ENCODE assay signal across 8 cellular contexts in genomic region chr10:110008518-110009339, GRCh38. TPM values are rescaled to one million over a fixed set of nuclear protein-coding genes. Genes with fewer than 3 reads are reported as not detected.
DNase-seq lines count a peak whose midpoint lies in the region; ATAC-seq and TF ChIP-seq lines count a peak whose summit lies in the region.

No MANE protein-coding gene starts in this region.

- no peak for DNase-seq in AG10803 (ENCODE audit: low read depth)
- no peak for DNase-seq in LNCaP clone FGC (ENCODE audit: low read depth)
- DNase-seq in activated CD4-positive, alpha-beta T cell treated with anti-CD3 and anti-CD28 coated beads for 36 hours: peak; percentile 64
- peak in 1 of 10 donors; percentile 44 for DNase-seq in dorsolateral prefrontal cortex
- DNase-seq in mesothelial cell of epicardium (ENCODE audit: low spot score in 2 of 2, unreplicated experiment in 2 of 2): no peak
- no peak for DNase-seq in medulla oblongata (ENCODE audit: extremely low spot score)

- intact Hi-C loops in activated CD4-positive, alpha-beta T cell treated with anti-CD3 and anti-CD28 coated beads for 36 hours (cut with DNase I, micrococcal nuclease): loop anchor here (1.0 to 5.0 kb wide), 10 partner anchors 85 to 911 kb away; partner anchors contain the start of genes BBIP1 (in 1 of the 2), DUSP5 (in 1 of the 2), SHOC2 (in 1 of the 2) and SMC3 (in 1 of the 2)
- intact Hi-C loops in dorsolateral prefrontal cortex (cut with DNase I): loop anchor here (1.0 to 10.0 kb wide), 6 partner anchors 69 to 216 kb away; partner anchors contain the start of gene MXI1 (in 1 of the 2)

- H3K27me3 Mint-ChIP-seq in activated CD4-positive, alpha-beta T cell treated with anti-CD3 and anti-CD28 coated beads for 36 hours: no peaks in the 10 kb centered on the region
- no peaks in the 10 kb centered on the region for H3K27me3 Mint-ChIP-seq in mesothelial cell of epicardium (ENCODE audit: low read depth)

- H3K4me3 ChIP-seq in AG10803 (ENCODE audit: low read length) (peak overlapping the region; percentile 86), LNCaP clone FGC (ENCODE audit: low read depth, low read length) (peak overlapping the region; percentile 63), dorsolateral prefrontal cortex (peak overlapping the region; percentile 73 to 99 (median 94)), stomach smooth muscle (ENCODE audit: low read length in 2 of 2) (peak overlapping the region; percentile 78 to 86)

- POLR2A ChIA-PET in activated CD4-positive, alpha-beta T cell treated with anti-CD3 and anti-CD28 coated beads for 36 hours (lab: Charles Lee): interaction anchor here (0.6 kb wide), 1 partner anchor 44 kb away, joined by 6 read pairs; no protein-coding TSS in a partner anchor

- CTCF ChIA-PET in activated CD4-positive, alpha-beta T cell treated with anti-CD3 and anti-CD28 coated beads for 36 hours (lab: Charles Lee): interaction anchor here (0.9 to 2.3 kb wide), 7 partner anchors 9 to 68 kb away, joined by 3 to 13 read pairs (median 3); no protein-coding TSS in a partner anchor

- H3K27me3 ChIP-seq in dorsolateral prefrontal cortex (no peaks in the 10 kb centered on the region), stomach smooth muscle (ENCODE audit: control insufficient read depth in 1 of 2, insufficient read depth in 2 of 2, low read length in 2 of 2) (no peaks in the 10 kb centered on the region)

- peaks cover 54% of the 10 kb centered on the region for H3K4me1 Mint-ChIP-seq in activated CD4-positive, alpha-beta T cell treated with anti-CD3 and anti-CD28 coated beads for 36 hours
- peaks cover 51% of the 10 kb centered on the region for H3K4me1 Mint-ChIP-seq in mesothelial cell of epicardium

- peaks cover 19% of the 10 kb centered on the region for H3K4me1 ChIP-seq in stomach smooth muscle (ENCODE audit: control insufficient read depth, insufficient read depth, low read length)

- H3K9me3 ChIP-seq in stomach smooth muscle (ENCODE audit: control insufficient read depth in 2 of 2, low read length in 2 of 2): no peaks in the 10 kb centered on the region

- H3K36me3 ChIP-seq in stomach smooth muscle (ENCODE audit: control insufficient read depth in 2 of 2, insufficient read depth in 2 of 2, low read length in 2 of 2): no peaks in the 10 kb centered on the region

- H3K9ac ChIP-seq in stomach smooth muscle (ENCODE audit: low read length in 2 of 2): peak overlapping the region; percentile 68 to 69

- no peaks in the 10 kb centered on the region for H3K9me3 Mint-ChIP-seq in activated CD4-positive, alpha-beta T cell treated with anti-CD3 and anti-CD28 coated beads for 36 hours (ENCODE audit: low read depth)
- H3K9me3 Mint-ChIP-seq in mesothelial cell of epicardium: no peaks in the 10 kb centered on the region

- peak overlapping the region; percentile 94 for H3K27ac Mint-ChIP-seq in activated CD4-positive, alpha-beta T cell treated with anti-CD3 and anti-CD28 coated beads for 36 hours
- H3K27ac Mint-ChIP-seq in mesothelial cell of epicardium: peak overlapping the region; percentile 89

- no peak overlapping the region for H3K4me3 Mint-ChIP-seq in activated CD4-positive, alpha-beta T cell treated with anti-CD3 and anti-CD28 coated beads for 36 hours
- H3K4me3 Mint-ChIP-seq in mesothelial cell of epicardium: no peak overlapping the region

- H3K36me3 Mint-ChIP-seq in activated CD4-positive, alpha-beta T cell treated with anti-CD3 and anti-CD28 coated beads for 36 hours (ENCODE audit: low read depth): peaks cover 2% of the 10 kb centered on the region
- no peaks in the 10 kb centered on the region for H3K36me3 Mint-ChIP-seq in mesothelial cell of epicardium

- peak overlapping the region in 58 of 59 donors; percentile 82 to 99 (median 97) for H3K27ac ChIP-seq in dorsolateral prefrontal cortex
- peak overlapping the region; percentile 53 for H3K27ac ChIP-seq in stomach smooth muscle (ENCODE audit: low read length)

- ATAC-seq in GM19438 (IDR thresholded peaks at IDR 0.05; ENCODE audit: low read depth, unreplicated experiment): peak; percentile 21
- peak; percentile 0 for ATAC-seq in activated CD4-positive, alpha-beta T cell treated with anti-CD3 and anti-CD28 coated beads for 36 hours

- TF ChIP-seq CTCF in AG10803 (conservative IDR thresholded peaks at IDR 0.05; ENCODE audit: low read length) (no peak), LNCaP clone FGC (IDR thresholded peaks at IDR 0.05; ENCODE audit: control insufficient read depth, extremely low read depth, insufficient read depth) (no peak), dorsolateral prefrontal cortex (IDR thresholded peaks at IDR 0.05 in 54 of 56, conservative IDR thresholded peaks at IDR 0.05 in 2 of 56; ENCODE audit: low read depth in 1 of 56, partially characterized antibody in 56 of 56) (peak in 1 of 56 donors; percentile 10), mesothelial cell of epicardium (IDR thresholded peaks at IDR 0.05; ENCODE audit: unreplicated experiment) (no peak)

RNA-seq across cellular contexts. Expression of gene ADD3, which starts 0.9 kb away (rescaled TPM):
- 100 to 1,000 TPM in 1 of 2 experiments, 10 to 100 TPM in 1; 72.5 to 101 TPM for total RNA-seq in activated CD4-positive, alpha-beta T cell treated with anti-CD3 and anti-CD28 coated beads for 36 hours
- 100 to 1,000 TPM; 171 to 457 (median 267) TPM for total RNA-seq in dorsolateral prefrontal cortex
- total RNA-seq in mesothelial cell of epicardium: 98.7 to 104 TPM (median 101 TPM) in 3 replicates
